1 cellular context compared by ENCODE assay signal in the genomic region with DNA sequence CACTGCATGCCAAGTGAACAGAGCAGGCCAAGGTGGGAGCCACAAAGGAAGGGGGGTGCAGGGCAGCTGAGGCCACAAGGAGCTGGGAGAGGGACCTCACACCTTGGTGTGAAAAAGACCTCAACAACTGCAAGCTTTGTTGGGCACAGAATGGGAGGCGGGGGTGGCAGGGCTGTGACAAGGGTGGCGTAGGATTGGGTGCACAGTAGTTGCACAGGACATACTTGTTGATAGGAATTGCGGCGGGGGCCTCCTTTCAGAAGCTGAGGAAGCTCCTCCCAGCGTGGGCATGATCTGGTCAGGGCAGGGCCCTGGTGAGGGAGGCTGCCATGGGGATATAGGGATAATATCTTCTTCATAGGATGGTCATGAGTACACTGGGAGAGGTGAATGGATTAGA.
TF ChIP-seq lines count a peak whose summit lies in the region.

No MANE protein-coding gene starts in this region.

TF ChIP-seq in IMR-90, 13 proteins besides CTCF, POLR2A, EP300 and RAD21:
- TF ChIP-seq MAZ (IDR thresholded peaks at IDR 0.05; ENCODE audit: borderline replicate concordance, low read depth, low read length): no peak
- no peak for TF ChIP-seq MAFK (IDR thresholded peaks at IDR 0.05; ENCODE audit: low read depth, low read length)
- no peak for TF ChIP-seq CHD1 (IDR thresholded peaks at IDR 0.05; ENCODE audit: low read depth, low read length)
- TF ChIP-seq RFX5 (IDR thresholded peaks at IDR 0.05; ENCODE audit: low read depth, low read length): no peak
- no peak for TF ChIP-seq BHLHE40 (IDR thresholded peaks at IDR 0.05; ENCODE audit: low read depth, low read length)
- no peak for TF ChIP-seq CEBPB (IDR thresholded peaks at IDR 0.05; ENCODE audit: low read depth, low read length)
- TF ChIP-seq, protein P1, sequence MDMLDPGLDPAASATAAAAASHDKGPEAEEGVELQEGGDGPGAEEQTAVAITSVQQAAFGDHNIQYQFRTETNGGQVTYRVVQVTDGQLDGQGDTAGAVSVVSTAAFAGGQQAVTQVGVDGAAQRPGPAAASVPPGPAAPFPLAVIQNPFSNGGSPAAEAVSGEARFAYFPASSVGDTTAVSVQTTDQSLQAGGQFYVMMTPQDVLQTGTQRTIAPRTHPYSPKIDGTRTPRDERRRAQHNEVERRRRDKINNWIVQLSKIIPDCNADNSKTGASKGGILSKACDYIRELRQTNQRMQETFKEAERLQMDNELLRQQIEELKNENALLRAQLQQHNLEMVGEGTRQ (IDR thresholded peaks at IDR 0.05; ENCODE audit: low read depth, low read length): no peak
- no peak for TF ChIP-seq FOS (IDR thresholded peaks at IDR 0.05; ENCODE audit: low read depth, low read length)
- no peak for TF ChIP-seq SMC3 (IDR thresholded peaks at IDR 0.05; ENCODE audit: low read depth, low read length)
- no peak for TF ChIP-seq ELK1 (IDR thresholded peaks at IDR 0.05; ENCODE audit: borderline replicate concordance, low read depth, low read length)
- no peak for TF ChIP-seq RCOR1 (IDR thresholded peaks at IDR 0.05; ENCODE audit: insufficient replicate concordance, low read length)
- no peak for TF ChIP-seq MXI1 (IDR thresholded peaks at IDR 0.05; ENCODE audit: borderline replicate concordance, low read depth, low read length)
- no peak for TF ChIP-seq NFE2L2 (IDR thresholded peaks at IDR 0.05; ENCODE audit: low read depth, low read length)
